ENCODE assay signal across 8 cellular contexts in genomic region chr9:97012617-97013016, GRCh38. TPM values are rescaled to one million over a fixed set of nuclear protein-coding genes. Genes with fewer than 3 reads are reported as not detected.
A peak's percentile ranks its signal among the peaks of the same experiment; 100 is the strongest.
DNase-seq lines count a peak whose midpoint lies in the region; ATAC-seq, FAIRE-seq and TF ChIP-seq lines count a peak whose summit lies in the region.
"Not testable (repeated sequence)": the region's sequence is repeated elsewhere in the genome, so short reads cannot be mapped to it uniquely, and the experiment has no call there.

No MANE protein-coding gene starts in this region.

- H3K36me3 ChIP-seq in GM23338 (ENCODE audit: insufficient read depth); SK-N-SH (replicated peaks in 1 of 2; ENCODE audit: control insufficient read depth in 1 of 2, insufficient read depth in 2 of 2, low read length in 1 of 2); GM12878 (ENCODE audit: control insufficient read depth in 2 of 2, insufficient read depth in 2 of 2, low read length in 1 of 2); heart left ventricle; upper lobe of left lung: not testable (repeated sequence)

- H3K79me2 ChIP-seq in GM23338 (replicated peaks; ENCODE audit: insufficient read depth) (peaks cover 38% of the 10 kb centered on the region), SK-N-SH (ENCODE audit: insufficient read depth) (peaks cover 27% of the 10 kb centered on the region), GM12878 (ENCODE audit: control insufficient read depth, insufficient read depth, low read length) (peaks cover 18% of the 10 kb centered on the region)

- CTCF ChIA-PET in SK-N-SH (lab: Yijun Ruan, JAX); GM12878 (lab: Yijun Ruan, JAX): not testable (repeated sequence)

- not testable (repeated sequence) for DNase-seq in GM23338 (ENCODE audit: low spot score); SK-N-SH; GM12878 (ENCODE audit: low read depth, low spot score); heart left ventricle; nephron progenitor cell; upper lobe of left lung

- H3K4me3 Mint-ChIP-seq in GM23338 (peak overlapping the region; percentile 88), nephron progenitor cell (peak overlapping the region; percentile 88)

- BruUV-seq in GM12878 (replicated peaks; lab: Mats Ljungman, UMichigan): not testable (repeated sequence)

- in situ Hi-C loops in GM12878 (cut with MboI): not testable (repeated sequence)

- not testable (repeated sequence) for TF ChIP-seq POLR2A in GM12878 (IDR thresholded peaks at IDR 0.05; ENCODE audit: low read depth, low read length)
- TF ChIP-seq POLR2A in heart left ventricle (IDR thresholded peaks at IDR 0.05): peak in 1 of 2 donors; percentile 16
- TF ChIP-seq POLR2A in upper lobe of left lung (IDR thresholded peaks at IDR 0.05): peak in 1 of 4 donors; percentile 7

- H3K27me3 ChIP-seq in GM23338 (ENCODE audit: insufficient read depth); SK-N-SH (ENCODE audit: insufficient read depth); GM12878 (replicated peaks in 1 of 2; ENCODE audit: control insufficient read depth in 2 of 2, insufficient read depth in 2 of 2, low read length in 1 of 2); heart left ventricle; upper lobe of left lung: not testable (repeated sequence)

- ATAC-seq in GM18499 (IDR thresholded peaks at IDR 0.05; ENCODE audit: insufficient read depth, unreplicated experiment) (peak; percentile 43), GM23338 (peak; percentile 77), HG03520 (IDR thresholded peaks at IDR 0.05; ENCODE audit: unreplicated experiment) (peak; percentile 62), GM12878 (peak; percentile 83), heart left ventricle (peak in 3 of 4 donors; percentile 61 to 69 (median 67)), upper lobe of left lung (ENCODE audit: low FRiP score in 2 of 2) (peak; percentile 78 to 91)

- H3K27me3 Mint-ChIP-seq in GM23338 (ENCODE audit: insufficient read depth, low read depth, poor library complexity): not testable (repeated sequence)
- H3K27me3 Mint-ChIP-seq in nephron progenitor cell (ENCODE audit: low read depth, poor library complexity): peaks cover 21% of the 10 kb centered on the region

- RAD21 ChIA-PET in GM12878 (lab: Charles Lee; ENCODE audit: unreplicated experiment): not testable (repeated sequence)

- H3K27ac ChIP-seq in GM23338 (ENCODE audit: low read depth): not testable (repeated sequence)
- H3K27ac ChIP-seq in SK-N-SH (ENCODE audit: low read depth in 2 of 2, low read length in 1 of 2): peak overlapping the region in 1 of 2 experiments; percentile 36; a peak in 2 of 4 replicates
- peak overlapping the region; percentile 37; the same call in 1 of the 2 replicates for H3K27ac ChIP-seq in GM12878 (ENCODE audit: control insufficient read depth, insufficient read depth)
- peak overlapping the region in 11 of 12 donors; percentile 57 to 92 (median 80) for H3K27ac ChIP-seq in heart left ventricle
- peak overlapping the region; percentile 82 to 89 (median 84) for H3K27ac ChIP-seq in upper lobe of left lung

- H3K9me3 Mint-ChIP-seq in GM23338, nephron progenitor cell: not testable (repeated sequence)

- H2AFZ ChIP-seq in GM23338; GM12878 (ENCODE audit: control insufficient read depth, low read depth, low read length): not testable (repeated sequence)
- H2AFZ ChIP-seq in SK-N-SH (ENCODE audit: low read depth): 0 out of 2 replicates have a peak overlapping the region, but pooled peaks have one; percentile 65

- POLR2A ChIA-PET in SK-N-SH (lab: Yijun Ruan, JAX); GM12878 (lab: Charles Lee): not testable (repeated sequence)

- H3K9me3 ChIP-seq in SK-N-SH; GM12878 (replicated peaks; ENCODE audit: control insufficient read depth, insufficient read depth, low read length); heart left ventricle; upper lobe of left lung: not testable (repeated sequence)

- 2% methylated on average over 8 of the region's 18 CpGs for WGBS in SK-N-SH (ENCODE audit: low lambda C conversion rate)
- under 1% methylated on average over 11 of the region's 18 CpGs for WGBS in GM12878 (ENCODE audit: insufficient coverage, insufficient replicate concordance, low lambda C conversion rate, missing lambda C conversion rate)
- WGBS in heart left ventricle, 4 donors: 1% methylated on average over 14 to 18 of the region's 18 CpGs
- WGBS in upper lobe of left lung, 2 donors: 0% methylated on average over 2 to 10 of the region's 18 CpGs

- H3K9ac ChIP-seq in SK-N-SH (peak overlapping the region; percentile 66), GM12878 (ENCODE audit: control insufficient read depth, insufficient read depth, low read length) (peak overlapping the region; percentile 50)

- H3K4me2 ChIP-seq in GM23338 (peak overlapping the region; percentile 76), SK-N-SH (peak overlapping the region; percentile 78), GM12878 (ENCODE audit: control insufficient read depth, insufficient read depth) (peak overlapping the region; percentile 68)

- SMC1A ChIA-PET in GM12878 (lab: Charles Lee; ENCODE audit: uncharacterized antibody, unreplicated experiment): not testable (repeated sequence)

- peak; percentile 99 for FAIRE-seq in GM12878 (lab: Jason Lieb, UNC)

- H3K27ac Mint-ChIP-seq in GM23338 (peak overlapping the region; percentile 82; the same call in 1 of the 2 replicates), nephron progenitor cell (peak overlapping the region; percentile 79)

- TF ChIP-seq RAD21 in SK-N-SH (IDR thresholded peaks at IDR 0.05; ENCODE audit: low read length); GM12878 (IDR thresholded peaks at IDR 0.05; ENCODE audit: insufficient read depth, low read depth, low read length): not testable (repeated sequence)

- H4K20me1 ChIP-seq in GM23338 (replicated peaks; ENCODE audit: insufficient read depth); GM12878 (ENCODE audit: control insufficient read depth, insufficient read depth): not testable (repeated sequence)
- H4K20me1 ChIP-seq in SK-N-SH (ENCODE audit: insufficient read depth): peaks cover 16% of the 10 kb centered on the region

- TF ChIP-seq CTCF in GM23338 (conservative IDR thresholded peaks at IDR 0.05; ENCODE audit: low read depth in 2 of 2); SK-N-SH (IDR thresholded peaks at IDR 0.05); GM12878 (IDR thresholded peaks at IDR 0.05 in 2 of 3, conservative IDR thresholded peaks at IDR 0.05 in 1 of 3; ENCODE audit: control insufficient read depth in 2 of 3, extremely low read depth in 1 of 3, insufficient read depth in 1 of 3, low read depth in 3 of 3, low read length in 3 of 3); heart left ventricle (IDR thresholded peaks at IDR 0.05); nephron progenitor cell (IDR thresholded peaks at IDR 0.05); upper lobe of left lung (IDR thresholded peaks at IDR 0.05): not testable (repeated sequence)

- peak overlapping the region; percentile 54 for H3K4me3 ChIP-seq in GM23338
- H3K4me3 ChIP-seq in SK-N-SH (ENCODE audit: low read depth in 2 of 2, low read length in 1 of 2): peak overlapping the region; percentile 58 to 71
- H3K4me3 ChIP-seq in GM12878: peak overlapping the region; percentile 60
- H3K4me3 ChIP-seq in heart left ventricle: peak overlapping the region; percentile 26 to 86 (median 65)
- H3K4me3 ChIP-seq in upper lobe of left lung: peak overlapping the region; percentile 60 to 80 (median 68)

- not testable (repeated sequence) for H3K4me1 ChIP-seq in GM23338 (ENCODE audit: insufficient read depth); SK-N-SH (ENCODE audit: control insufficient read depth in 1 of 2, insufficient read depth in 2 of 2, low read depth in 1 of 2, low read length in 1 of 2); GM12878 (ENCODE audit: control insufficient read depth, insufficient read depth, low read length); heart left ventricle; upper lobe of left lung

- not testable (repeated sequence) for H3K36me3 Mint-ChIP-seq in GM23338 (ENCODE audit: low read depth); nephron progenitor cell (ENCODE audit: low read depth)

- H3F3A ChIP-seq in GM23338 (replicated peaks; ENCODE audit: low read depth); SK-N-SH (replicated peaks; ENCODE audit: insufficient read depth): not testable (repeated sequence)

- not testable (repeated sequence) for TF ChIP-seq EP300 in SK-N-SH (IDR thresholded peaks at IDR 0.05; ENCODE audit: borderline replicate concordance in 1 of 2, low read depth in 1 of 2, low read length in 1 of 2); GM12878 (IDR thresholded peaks at IDR 0.05; ENCODE audit: borderline replicate concordance in 1 of 2, control insufficient read depth in 1 of 2, low read depth in 2 of 2, low read length in 2 of 2); upper lobe of left lung (IDR thresholded peaks at IDR 0.05)

- H3K9me2 ChIP-seq in GM23338 (ENCODE audit: insufficient read depth); SK-N-SH: not testable (repeated sequence)

- intact Hi-C loops in GM12878 (cut with micrococcal nuclease; ENCODE audit: unreplicated experiment); heart left ventricle (cut with DNase I): not testable (repeated sequence)

- H3K4me1 Mint-ChIP-seq in GM23338: not testable (repeated sequence)
- peaks cover 10% of the 10 kb centered on the region for H3K4me1 Mint-ChIP-seq in nephron progenitor cell

RNA-seq across cellular contexts. Expression of gene CTSV, which starts 26.3 kb away (rescaled TPM):
- 59.1 and 63.4 TPM in 2 replicates for total RNA-seq in GM23338 (2014; rRNA removed; shearing (Covaris generic))
- 89.9 and 97.9 TPM in 2 replicates for polyA plus RNA-seq in GM23338 (2016; fragmentation: Nextera tagmentation; extraction: Ambion mirVana)
- polyA plus RNA-seq in SK-N-SH (2012; rRNA removed): 3.1 TPM in 2 replicates
- polyA plus RNA-seq in SK-N-SH (2012; cell fraction: cytosol; rRNA removed): 3.4 and 3.5 TPM in 2 replicates
- 0.59 and 0.98 TPM in 2 replicates for polyA plus RNA-seq in SK-N-SH (2012; cell fraction: nucleus; rRNA removed)
- total RNA-seq in GM12878 (2013; cell fraction: nucleolus; rRNA removed): 0.10 TPM in 1 of 2 replicates, not detected in the other
- total RNA-seq in GM12878 (2014; rRNA removed): 0.11 and 0.22 TPM in 2 replicates
- 0.05 and 0.13 TPM in 2 replicates for total RNA-seq in GM12878 (2014; rRNA removed; fragmentation: Illumina TruSeq; extraction: Trizol)
- total RNA-seq in GM12878 (2021): 0.21 and 0.36 TPM in 2 replicates
- not detected for polyA plus RNA-seq in GM12878 (2011; ENCODE audit: low read depth)
- polyA plus RNA-seq in GM12878 (2011; rRNA removed): 0.19 and 0.30 TPM in 2 replicates
- 0.05 and 0.09 TPM in 2 replicates for polyA plus RNA-seq in GM12878 (2011; cell fraction: cytosol; rRNA removed)
- polyA plus RNA-seq in GM12878 (2011; cell fraction: nucleus; rRNA removed): not detected in 2 replicates
- 0.19 and 0.22 TPM in 2 replicates for polyA plus RNA-seq in GM12878 (2012)
- polyA plus RNA-seq in GM12878 (2014; fragmentation: Illumina TruSeq; extraction: Trizol): 0.10 TPM in 1 of 2 replicates, not detected in the other
- polyA plus RNA-seq in GM12878 (2014; fragmentation: Nextera tagmentation; extraction: Ambion mirVana): under 1 TPM in 1 of 2 experiments, not detected in 1; 0.51 TPM
- 0.16 and 0.19 TPM in 2 replicates for polyA plus RNA-seq in GM12878 (2014; rRNA removed)
- under 1 TPM; 0.11 to 0.38 TPM for polyA plus RNA-seq in GM12878 (2016; fragmentation: Nextera tagmentation; extraction: Ambion mirVana)
- polyA minus RNA-seq in GM12878 (2011; rRNA and poly(A)+ RNA removed): 0.15 TPM in 1 of 2 replicates, not detected in the other
- polyA minus RNA-seq in GM12878 (2011; cell fraction: cytosol; rRNA and poly(A)+ RNA removed): not detected in 2 replicates
- not detected in 2 replicates for polyA minus RNA-seq in GM12878 (2011; cell fraction: nucleus; rRNA and poly(A)+ RNA removed)
- total RNA-seq in heart left ventricle: under 1 TPM in 3 of 9 donors, not detected in 6; 0.43 to 0.91 (median 0.46) TPM
- under 1 TPM in 1 of 2 donors, not detected in 1; 0.22 TPM for polyA plus RNA-seq in heart left ventricle
- 1 to 10 TPM in 1 of 6 donors, under 1 TPM in 3, not detected in 2; 0.34 to 1.5 (median 0.63) TPM for total RNA-seq in upper lobe of left lung

Comparison
In these comparisons a context has a peak if more than half of its experiments do, and no peak if none do; other contexts are left out.
1. RNA of gene CTSV, which starts 26.3 kb away (total RNA-seq): 59.1 to 63.4 TPM in GM23338; 0.34 to 1.5 TPM in upper lobe of left lung, 0.05 to 0.36 TPM in GM12878 and 0.43 to 0.91 TPM in heart left ventricle; every median in the first group is over 10 times any median in the second.
2. Peak in every context shown above with its lines, with median percentiles within 50 percentile points of each other: ATAC-seq, H3K4me2 ChIP-seq and H3K4me3 ChIP-seq.